In the genomic region with DNA sequence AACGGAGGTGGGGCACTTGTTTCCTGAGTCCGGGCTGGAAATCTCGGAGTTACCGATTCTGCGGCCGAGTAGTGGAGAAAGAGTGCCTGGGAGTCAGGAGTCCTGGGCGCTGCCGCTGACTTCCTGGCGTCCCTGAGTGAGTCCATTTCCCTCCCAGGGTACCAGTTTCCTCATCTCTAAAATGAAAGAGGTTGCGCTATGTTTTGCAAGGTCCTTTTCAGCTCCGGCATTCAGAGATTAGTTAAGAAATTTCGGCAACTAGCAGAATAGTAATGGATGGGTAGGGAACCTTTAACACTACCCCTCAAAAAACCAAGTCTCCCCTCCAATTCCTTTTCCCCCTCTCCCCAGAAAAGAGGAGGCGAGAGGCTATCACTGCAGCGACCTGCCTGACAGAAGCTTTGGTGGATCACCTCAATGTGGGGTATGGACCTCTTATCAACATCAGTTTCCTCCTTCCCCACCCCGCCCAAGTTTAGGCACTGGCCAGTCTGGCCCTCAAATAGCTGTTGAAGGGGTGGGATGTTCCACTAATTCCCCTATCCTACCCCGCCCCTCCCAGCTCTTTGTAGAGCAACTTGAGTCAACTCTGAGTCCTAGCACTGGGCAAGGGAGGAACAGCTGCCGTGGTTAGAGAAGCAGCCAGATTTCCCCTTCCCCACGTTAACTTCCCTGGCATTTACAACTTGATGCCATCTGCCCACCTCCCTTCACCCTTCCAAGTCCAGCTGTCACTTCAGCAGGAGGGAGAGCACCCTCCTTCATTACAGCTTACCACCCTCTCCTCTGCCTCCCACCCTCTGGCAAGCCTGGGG, we compare ENCODE assay signal across 8 cellular contexts. TPM values are rescaled to one million over a fixed set of nuclear protein-coding genes. Genes with fewer than 3 reads are reported as not detected.
DNase-seq lines count a peak whose midpoint lies in the region; ATAC-seq, FAIRE-seq and TF ChIP-seq lines count a peak whose summit lies in the region.

No MANE protein-coding gene starts in this region.

- CTCF ChIA-PET in GM12878 (lab: Yijun Ruan, JAX), result interaction anchor here (0.6 to 11.4 kb wide), 14 partner anchors 8 to 388 kb away, joined by 3 to 205 read pairs (median 7); a partner anchor contains a TSS

- peaks cover 8% of the 10 kb centered on the region for H3K79me1 ChIP-seq in mesenchymal stem cell (replicated peaks; ENCODE audit: low read length, poor library complexity, severe bottlenecking)

- H3K36me3 ChIP-seq in MG63 (no peaks in the 10 kb centered on the region), GM12878 (ENCODE audit: control insufficient read depth in 2 of 2, insufficient read depth in 2 of 2, low read length in 1 of 2) (peaks cover 0 to 2% of the 10 kb centered on the region in 2 experiments; a peak in 1 of 4 replicates), mesenchymal stem cell (ENCODE audit: control insufficient read depth in 1 of 2, insufficient read depth in 2 of 2, low read depth in 1 of 2, low read length in 2 of 2) (peaks cover 0 to 9% of the 10 kb centered on the region in 2 experiments)

- no peak for FAIRE-seq in GM12878 (lab: Jason Lieb, UNC)

- no peak overlapping the region for H2BK15ac ChIP-seq in mesenchymal stem cell (ENCODE audit: low read depth, poor library complexity, severe bottlenecking)

- H3K27ac ChIP-seq in GM12878 (ENCODE audit: control insufficient read depth, insufficient read depth) (peak overlapping the region; percentile 95), mesenchymal stem cell (ENCODE audit: low read length, poor library complexity, severe bottlenecking) (peak overlapping the region; percentile 59)

- 1% methylated on average over 18 of the region's 18 CpGs for WGBS in GM12878 (ENCODE audit: insufficient coverage, insufficient replicate concordance, low lambda C conversion rate, missing lambda C conversion rate)
- WGBS in mesenchymal stem cell, result 17% methylated on average over 14 of the region's 18 CpGs

- intact Hi-C loops in GM12878 (cut with micrococcal nuclease; ENCODE audit: unreplicated experiment), result loop anchor here (2.0 kb wide), 1 partner anchor 20 kb away; no protein-coding TSS in a partner anchor

- H3K4me3 ChIP-seq in MG63 (peak overlapping the region; percentile 53), GM12878 (peak overlapping the region; percentile 81), mesenchymal stem cell (ENCODE audit: insufficient read depth in 1 of 2, low read depth in 1 of 2, low read length in 2 of 2) (peak overlapping the region; percentile 67 to 78)

- DNase-seq in MG63 (peak; percentile 86), GM12878 (ENCODE audit: low read depth, low spot score) (no peak), mesenchymal stem cell (no peak), mucosa of gallbladder (ENCODE audit: low spot score) (no peak), AG08395 (ENCODE audit: low spot score) (no peak), cerebellar nuclear complex (lab: John Stamatoyannopoulos, UW) (no peak)

- ATAC-seq in GM18519 (IDR thresholded peaks at IDR 0.05; ENCODE audit: low FRiP score, unreplicated experiment) (peak; percentile 10), GM12878 (peak; percentile 4), HG03139 (IDR thresholded peaks at IDR 0.05; ENCODE audit: unreplicated experiment) (no peak)

- TF ChIP-seq CTCF in GM12878 (IDR thresholded peaks at IDR 0.05 in 2 of 3, conservative IDR thresholded peaks at IDR 0.05 in 1 of 3; ENCODE audit: control insufficient read depth in 2 of 3, extremely low read depth in 1 of 3, insufficient read depth in 1 of 3, low read depth in 3 of 3, low read length in 3 of 3), result no peak

- RAD21 ChIA-PET in GM12878 (lab: Charles Lee; ENCODE audit: unreplicated experiment), result interaction anchor here (0.7 to 11.0 kb wide), 9 partner anchors 8 to 356 kb away, joined by 3 to 113 read pairs (median 5); a partner anchor contains a TSS

- H2BK120ac ChIP-seq in mesenchymal stem cell (ENCODE audit: low read depth, low read length), result no peak overlapping the region

- SMC1A ChIA-PET in GM12878 (lab: Charles Lee; ENCODE audit: uncharacterized antibody, unreplicated experiment), result interaction anchor here (0.9 to 4.0 kb wide), 9 partner anchors 8 to 217 kb away, joined by 3 to 29 read pairs (median 6); a partner anchor contains a TSS

- peak overlapping the region; percentile 92 for H3K9ac ChIP-seq in GM12878 (ENCODE audit: control insufficient read depth, insufficient read depth, low read length)
- peak overlapping the region; percentile 92 for H3K9ac ChIP-seq in mesenchymal stem cell (ENCODE audit: low read length)

- POLR2A ChIA-PET in GM12878 (lab: Charles Lee), result interaction anchor here (0.8 to 3.5 kb wide), 10 partner anchors 12 to 258 kb away, joined by 3 to 39 read pairs (median 4); a partner anchor contains a TSS

- H3K9me3 ChIP-seq in MG63, result no peaks in the 10 kb centered on the region
- no peaks in the 10 kb centered on the region for H3K9me3 ChIP-seq in GM12878 (replicated peaks; ENCODE audit: control insufficient read depth, insufficient read depth, low read length)
- H3K9me3 ChIP-seq in mesenchymal stem cell (ENCODE audit: control insufficient read depth, low read length), result no peaks in the 10 kb centered on the region

- TF ChIP-seq POLR2A in GM12878 (IDR thresholded peaks at IDR 0.05; ENCODE audit: low read depth, low read length), result no peak

- TSS peak; percentile 64 for BruUV-seq in GM12878 (replicated peaks; lab: Mats Ljungman, UMichigan)

- in situ Hi-C loops in GM12878 (cut with MboI), result no loop called here

- H4K20me1 ChIP-seq in GM12878 (ENCODE audit: control insufficient read depth, insufficient read depth), result no peaks in the 10 kb centered on the region

- H3K79me2 ChIP-seq in GM12878 (ENCODE audit: control insufficient read depth, insufficient read depth, low read length), result peaks cover 13% of the 10 kb centered on the region

- no peaks in the 10 kb centered on the region for H3K27me3 ChIP-seq in MG63
- H3K27me3 ChIP-seq in GM12878 (replicated peaks in 1 of 2; ENCODE audit: control insufficient read depth in 2 of 2, insufficient read depth in 2 of 2, low read length in 1 of 2), result no peaks in the 10 kb centered on the region
- peaks cover 0 to 15% of the 10 kb centered on the region in 2 experiments for H3K27me3 ChIP-seq in mesenchymal stem cell (ENCODE audit: control insufficient read depth in 1 of 2, insufficient read depth in 1 of 2, low read length in 2 of 2)

- peaks cover 20% of the 10 kb centered on the region for H3K4me1 ChIP-seq in GM12878 (ENCODE audit: control insufficient read depth, insufficient read depth, low read length)
- peaks cover 45% of the 10 kb centered on the region for H3K4me1 ChIP-seq in mesenchymal stem cell (ENCODE audit: control insufficient read depth, insufficient read depth, low read depth, low read length)

- peak overlapping the region; percentile 45 for H4K8ac ChIP-seq in mesenchymal stem cell (ENCODE audit: low read length)

- H2BK12ac ChIP-seq in mesenchymal stem cell (ENCODE audit: low read length in 2 of 2), result no peak overlapping the region

- H3K4ac ChIP-seq in mesenchymal stem cell (ENCODE audit: low read depth in 1 of 2, low read length in 2 of 2), result peak overlapping the region in 1 of 2 experiments; percentile 30

- no peak for TF ChIP-seq RAD21 in GM12878 (IDR thresholded peaks at IDR 0.05; ENCODE audit: insufficient read depth, low read depth, low read length)

- peak overlapping the region; percentile 100 for H3K4me2 ChIP-seq in GM12878 (ENCODE audit: control insufficient read depth, insufficient read depth)
- H3K4me2 ChIP-seq in mesenchymal stem cell (ENCODE audit: low read length, poor library complexity, severe bottlenecking), result peak overlapping the region; percentile 85

- H3K23ac ChIP-seq in mesenchymal stem cell (ENCODE audit: low read length in 2 of 2), result no peak overlapping the region

- peak overlapping the region; percentile 87 for H2AFZ ChIP-seq in GM12878 (ENCODE audit: control insufficient read depth, low read depth, low read length)
- peak overlapping the region; percentile 83 for H2AFZ ChIP-seq in mesenchymal stem cell (ENCODE audit: low read depth, low read length)

- no peak overlapping the region for H4K91ac ChIP-seq in mesenchymal stem cell (ENCODE audit: low read length)

- no peak overlapping the region for H2BK5ac ChIP-seq in mesenchymal stem cell (ENCODE audit: low read depth, low read length, poor library complexity, severe bottlenecking)

- TF ChIP-seq EP300 in GM12878 (IDR thresholded peaks at IDR 0.05; ENCODE audit: borderline replicate concordance in 1 of 2, control insufficient read depth in 1 of 2, low read depth in 2 of 2, low read length in 2 of 2), result no peak

- peak overlapping the region; percentile 40 for H2AK5ac ChIP-seq in mesenchymal stem cell (ENCODE audit: low read length, severe bottlenecking)

- H3K18ac ChIP-seq in mesenchymal stem cell (ENCODE audit: low read depth in 1 of 2, low read length in 2 of 2), result peak overlapping the region in 1 of 2 experiments; percentile 45

- peak overlapping the region in 1 of 2 experiments; percentile 19 for H3K14ac ChIP-seq in mesenchymal stem cell (ENCODE audit: low read length in 2 of 2)

RNA-seq across cellular contexts. Expression of a gene that starts 0.9 kb away (rescaled TPM):
- total RNA-seq in MG63 (2014; rRNA removed; shearing (Covaris generic); ENCODE audit: low replicate concordance), result 75.7 and 97.6 TPM in 2 replicates
- 25.1 and 33.4 TPM in 2 replicates for total RNA-seq in GM12878 (2013; cell fraction: nucleolus; rRNA removed)
- 134 and 144 TPM in 2 replicates for total RNA-seq in GM12878 (2014; rRNA removed)
- 126 and 128 TPM in 2 replicates for total RNA-seq in GM12878 (2014; rRNA removed; fragmentation: Illumina TruSeq; extraction: Trizol)
- 131 and 141 TPM in 2 replicates for total RNA-seq in GM12878 (2021)
- polyA plus RNA-seq in GM12878 (2011; ENCODE audit: low read depth), result 91.5 TPM
- polyA plus RNA-seq in GM12878 (2011; rRNA removed), result 102 and 156 TPM in 2 replicates
- polyA plus RNA-seq in GM12878 (2011; cell fraction: cytosol; rRNA removed), result 248 and 288 TPM in 2 replicates
- polyA plus RNA-seq in GM12878 (2011; cell fraction: nucleus; rRNA removed), result 100 and 116 TPM in 2 replicates
- polyA plus RNA-seq in GM12878 (2012), result 142 and 151 TPM in 2 replicates
- 86.6 and 141 TPM in 2 replicates for polyA plus RNA-seq in GM12878 (2014; fragmentation: Illumina TruSeq; extraction: Trizol)
- polyA plus RNA-seq in GM12878 (2014; fragmentation: Nextera tagmentation; extraction: Ambion mirVana), result 100 to 1,000 TPM; 264 to 285 TPM
- 176 and 185 TPM in 2 replicates for polyA plus RNA-seq in GM12878 (2014; rRNA removed)
- polyA plus RNA-seq in GM12878 (2016; fragmentation: Nextera tagmentation; extraction: Ambion mirVana), result 100 to 1,000 TPM; 218 to 228 TPM
- 65.8 and 84.2 TPM in 2 replicates for polyA minus RNA-seq in GM12878 (2011; rRNA and poly(A)+ RNA removed)
- 16.3 and 21.6 TPM in 2 replicates for polyA minus RNA-seq in GM12878 (2011; cell fraction: cytosol; rRNA and poly(A)+ RNA removed)
- 15.2 and 19.2 TPM in 2 replicates for polyA minus RNA-seq in GM12878 (2011; cell fraction: nucleus; rRNA and poly(A)+ RNA removed)
- polyA plus RNA-seq in mesenchymal stem cell (2013, experiment 1 of 2), result 95.3 TPM
- 97.2 TPM for polyA plus RNA-seq in mesenchymal stem cell (2013, experiment 2 of 2)
- total RNA-seq in mucosa of gallbladder, result 158 TPM

RNA-seq across cellular contexts. Expression of a gene that starts 3.4 kb away (rescaled TPM):
- 3.1 and 5.0 TPM in 2 replicates for total RNA-seq in MG63 (2014; rRNA removed; shearing (Covaris generic); ENCODE audit: low replicate concordance)
- total RNA-seq in GM12878 (2013; cell fraction: nucleolus; rRNA removed), result 24.9 and 25.4 TPM in 2 replicates
- total RNA-seq in GM12878 (2014; rRNA removed), result 6.4 and 8.2 TPM in 2 replicates
- 5.7 and 6.7 TPM in 2 replicates for total RNA-seq in GM12878 (2014; rRNA removed; fragmentation: Illumina TruSeq; extraction: Trizol)
- 5.8 and 8.4 TPM in 2 replicates for total RNA-seq in GM12878 (2021)
- polyA plus RNA-seq in GM12878 (2011; ENCODE audit: low read depth), result 2.2 TPM
- 7.0 and 7.8 TPM in 2 replicates for polyA plus RNA-seq in GM12878 (2011; rRNA removed)
- polyA plus RNA-seq in GM12878 (2011; cell fraction: cytosol; rRNA removed), result 7.5 and 10.6 TPM in 2 replicates
- 22.2 and 32.5 TPM in 2 replicates for polyA plus RNA-seq in GM12878 (2011; cell fraction: nucleus; rRNA removed)
- polyA plus RNA-seq in GM12878 (2012), result 4.6 and 5.0 TPM in 2 replicates
- 5.5 and 7.6 TPM in 2 replicates for polyA plus RNA-seq in GM12878 (2014; fragmentation: Illumina TruSeq; extraction: Trizol)
- polyA plus RNA-seq in GM12878 (2014; fragmentation: Nextera tagmentation; extraction: Ambion mirVana), result 1 to 10 TPM; 2.6 to 3.1 TPM
- 11.6 and 11.9 TPM in 2 replicates for polyA plus RNA-seq in GM12878 (2014; rRNA removed)
- 1 to 10 TPM; 5.8 to 7.1 TPM for polyA plus RNA-seq in GM12878 (2016; fragmentation: Nextera tagmentation; extraction: Ambion mirVana)
- polyA minus RNA-seq in GM12878 (2011; rRNA and poly(A)+ RNA removed), result 6.7 and 7.7 TPM in 2 replicates
- 2.1 TPM in 1 of 2 replicates, not detected in the other for polyA minus RNA-seq in GM12878 (2011; cell fraction: cytosol; rRNA and poly(A)+ RNA removed)
- 6.3 and 15.9 TPM in 2 replicates for polyA minus RNA-seq in GM12878 (2011; cell fraction: nucleus; rRNA and poly(A)+ RNA removed)
- polyA plus RNA-seq in mesenchymal stem cell (2013, experiment 1 of 2), result 1.1 TPM
- 1.1 TPM for polyA plus RNA-seq in mesenchymal stem cell (2013, experiment 2 of 2)
- total RNA-seq in mucosa of gallbladder, result 43.0 TPM

RNA-seq across cellular contexts. Expression of a gene that starts 9.1 kb away (rescaled TPM):
- 18.8 and 27.4 TPM in 2 replicates for total RNA-seq in MG63 (2014; rRNA removed; shearing (Covaris generic); ENCODE audit: low replicate concordance)
- 18.5 and 21.9 TPM in 2 replicates for total RNA-seq in GM12878 (2013; cell fraction: nucleolus; rRNA removed)
- 2.5 and 2.6 TPM in 2 replicates for total RNA-seq in GM12878 (2014; rRNA removed)
- total RNA-seq in GM12878 (2014; rRNA removed; fragmentation: Illumina TruSeq; extraction: Trizol), result 0.69 and 1.0 TPM in 2 replicates
- 2.8 and 3.8 TPM in 2 replicates for total RNA-seq in GM12878 (2021)
- 1.5 TPM for polyA plus RNA-seq in GM12878 (2011; ENCODE audit: low read depth)
- 3.4 and 5.1 TPM in 2 replicates for polyA plus RNA-seq in GM12878 (2011; rRNA removed)
- 2.2 and 3.6 TPM in 2 replicates for polyA plus RNA-seq in GM12878 (2011; cell fraction: cytosol; rRNA removed)
- 83.9 and 96.1 TPM in 2 replicates for polyA plus RNA-seq in GM12878 (2011; cell fraction: nucleus; rRNA removed)
- 4.8 and 5.6 TPM in 2 replicates for polyA plus RNA-seq in GM12878 (2012)
- polyA plus RNA-seq in GM12878 (2014; fragmentation: Illumina TruSeq; extraction: Trizol), result 1.4 TPM in 1 of 2 replicates, not detected in the other
- under 1 TPM; 0.18 to 0.39 TPM for polyA plus RNA-seq in GM12878 (2014; fragmentation: Nextera tagmentation; extraction: Ambion mirVana)
- 2.6 and 4.4 TPM in 2 replicates for polyA plus RNA-seq in GM12878 (2014; rRNA removed)
- 1 to 10 TPM; 1.4 to 1.6 TPM for polyA plus RNA-seq in GM12878 (2016; fragmentation: Nextera tagmentation; extraction: Ambion mirVana)
- 2.9 and 4.3 TPM in 2 replicates for polyA minus RNA-seq in GM12878 (2011; rRNA and poly(A)+ RNA removed)
- polyA minus RNA-seq in GM12878 (2011; cell fraction: cytosol; rRNA and poly(A)+ RNA removed), result 0.80 and 1.4 TPM in 2 replicates
- 9.2 and 9.6 TPM in 2 replicates for polyA minus RNA-seq in GM12878 (2011; cell fraction: nucleus; rRNA and poly(A)+ RNA removed)
- polyA plus RNA-seq in mesenchymal stem cell (2013, experiment 1 of 2), result 0.30 TPM
- 0.23 TPM for polyA plus RNA-seq in mesenchymal stem cell (2013, experiment 2 of 2)
- total RNA-seq in mucosa of gallbladder, result 152 TPM

RNA-seq across cellular contexts. Expression of a gene that starts 12.0 kb away (rescaled TPM):
- total RNA-seq in MG63 (2014; rRNA removed; shearing (Covaris generic); ENCODE audit: low replicate concordance), result 1,474 and 1,678 TPM in 2 replicates
- total RNA-seq in GM12878 (2013; cell fraction: nucleolus; rRNA removed), result 44.4 and 46.9 TPM in 2 replicates
- total RNA-seq in GM12878 (2014; rRNA removed), result 147 and 163 TPM in 2 replicates
- total RNA-seq in GM12878 (2014; rRNA removed; fragmentation: Illumina TruSeq; extraction: Trizol), result 165 and 171 TPM in 2 replicates
- total RNA-seq in GM12878 (2021), result 171 and 173 TPM in 2 replicates
- polyA plus RNA-seq in GM12878 (2011; ENCODE audit: low read depth), result 176 TPM
- polyA plus RNA-seq in GM12878 (2011; rRNA removed), result 157 and 182 TPM in 2 replicates
- 168 and 246 TPM in 2 replicates for polyA plus RNA-seq in GM12878 (2011; cell fraction: cytosol; rRNA removed)
- polyA plus RNA-seq in GM12878 (2011; cell fraction: nucleus; rRNA removed), result 88.0 and 94.4 TPM in 2 replicates
- 150 and 169 TPM in 2 replicates for polyA plus RNA-seq in GM12878 (2012)
- polyA plus RNA-seq in GM12878 (2014; fragmentation: Illumina TruSeq; extraction: Trizol), result 142 and 156 TPM in 2 replicates
- 100 to 1,000 TPM; 194 to 220 TPM for polyA plus RNA-seq in GM12878 (2014; fragmentation: Nextera tagmentation; extraction: Ambion mirVana)
- polyA plus RNA-seq in GM12878 (2014; rRNA removed), result 166 and 193 TPM in 2 replicates
- 100 to 1,000 TPM; 200 to 209 TPM for polyA plus RNA-seq in GM12878 (2016; fragmentation: Nextera tagmentation; extraction: Ambion mirVana)
- polyA minus RNA-seq in GM12878 (2011; rRNA and poly(A)+ RNA removed), result 98.9 and 117 TPM in 2 replicates
- 27.9 and 34.6 TPM in 2 replicates for polyA minus RNA-seq in GM12878 (2011; cell fraction: cytosol; rRNA and poly(A)+ RNA removed)
- polyA minus RNA-seq in GM12878 (2011; cell fraction: nucleus; rRNA and poly(A)+ RNA removed), result 12.7 and 25.9 TPM in 2 replicates
- 3,698 TPM for polyA plus RNA-seq in mesenchymal stem cell (2013, experiment 1 of 2)
- polyA plus RNA-seq in mesenchymal stem cell (2013, experiment 2 of 2), result 3,754 TPM
- 1,148 TPM for total RNA-seq in mucosa of gallbladder

RNA-seq across cellular contexts. Expression of a gene that starts 26.1 kb away (rescaled TPM):
- 2.8 and 3.9 TPM in 2 replicates for total RNA-seq in MG63 (2014; rRNA removed; shearing (Covaris generic); ENCODE audit: low replicate concordance)
- total RNA-seq in GM12878 (2013; cell fraction: nucleolus; rRNA removed), result 7.2 and 7.6 TPM in 2 replicates
- total RNA-seq in GM12878 (2014; rRNA removed) (3.1 and 5.2 TPM in 2 replicates), GM12878 (2014; rRNA removed; fragmentation: Illumina TruSeq; extraction: Trizol) (3.4 and 3.9 TPM in 2 replicates), GM12878 (2021) (15.2 and 15.4 TPM in 2 replicates), mucosa of gallbladder (11.5 TPM)
- 3.0 TPM for polyA plus RNA-seq in GM12878 (2011; ENCODE audit: low read depth)
- polyA plus RNA-seq in GM12878 (2011; rRNA removed) (3.7 and 5.8 TPM in 2 replicates), GM12878 (2014; fragmentation: Illumina TruSeq; extraction: Trizol) (5.7 and 6.7 TPM in 2 replicates), GM12878 (2014; fragmentation: Nextera tagmentation; extraction: Ambion mirVana) (1 to 10 TPM; 1.5 to 1.6 TPM), GM12878 (2014; rRNA removed) (9.9 and 13.0 TPM in 2 replicates), GM12878 (2016; fragmentation: Nextera tagmentation; extraction: Ambion mirVana) (under 1 TPM; 0.83 to 0.87 TPM)
- 6.5 and 8.8 TPM in 2 replicates for polyA plus RNA-seq in GM12878 (2011; cell fraction: cytosol; rRNA removed)
- 8.5 and 9.2 TPM in 2 replicates for polyA plus RNA-seq in GM12878 (2011; cell fraction: nucleus; rRNA removed)
- polyA plus RNA-seq in GM12878 (2012), result 7.4 TPM in 2 replicates
- polyA minus RNA-seq in GM12878 (2011; rRNA and poly(A)+ RNA removed), result 4.9 and 8.8 TPM in 2 replicates
- 3.1 and 5.5 TPM in 2 replicates for polyA minus RNA-seq in GM12878 (2011; cell fraction: cytosol; rRNA and poly(A)+ RNA removed)
- polyA minus RNA-seq in GM12878 (2011; cell fraction: nucleus; rRNA and poly(A)+ RNA removed), result 2.9 and 4.8 TPM in 2 replicates
- polyA plus RNA-seq in mesenchymal stem cell (2013, experiment 1 of 2), result 23.3 TPM
- 21.7 TPM for polyA plus RNA-seq in mesenchymal stem cell (2013, experiment 2 of 2)
